Comparison of ENCODE assay signal across 14 cellular contexts in genomic region chr5:31738199-31738598, GRCh38.
"Had no signal": no experiment of that assay in that cellular context is flagged by ENCODE, and none has a peak within 500 bp of the region (broad histone marks: within the 10 kb centered on the region; RNA-seq: fewer than 3 reads in every experiment).

No MANE protein-coding gene starts in this region.

- H3K27ac ChIP-seq: esophagus squamous epithelium, lower lobe of right lung, parathyroid adenoma, prostate gland, stomach, thyroid gland had no signal

- H3K4me3 ChIP-seq: esophagus squamous epithelium, lower lobe of right lung, prostate gland, stomach, thyroid gland had no signal

- H3K9me3 ChIP-seq: esophagus squamous epithelium, lower lobe of right lung, prostate gland, thyroid gland had no signal

- H3K4me1 ChIP-seq: lower lobe of right lung, parathyroid adenoma, prostate gland, stomach, thyroid gland had no signal

- H3K36me3 ChIP-seq: esophagus squamous epithelium, lower lobe of right lung, prostate gland, stomach, thyroid gland had no signal

- H3K27me3 ChIP-seq: esophagus squamous epithelium, stomach, thyroid gland had no signal

- ATAC-seq: left lobe of liver; lower lobe of right lung; stimulated activated memory B cell treated with anti-CD40 and anti-IgM and Interleukin-4, amounts not matched to agents 10 μg/mL and 1 μg/mL and 100 μg/mL, for 72 hours had no signal

- DNase-seq: esophagus squamous epithelium; foreskin fibroblast; hippocampal formation; lower lobe of right lung; midbrain; naive B cell; stimulated activated CD4-positive, alpha-beta T cell treated with anti-CD3 and anti-CD28 coated beads, Interleukin-4, amount 100 ng/mL, for 24 hours; stomach; substantia nigra; thyroid gland had no signal
